In the genomic region with DNA sequence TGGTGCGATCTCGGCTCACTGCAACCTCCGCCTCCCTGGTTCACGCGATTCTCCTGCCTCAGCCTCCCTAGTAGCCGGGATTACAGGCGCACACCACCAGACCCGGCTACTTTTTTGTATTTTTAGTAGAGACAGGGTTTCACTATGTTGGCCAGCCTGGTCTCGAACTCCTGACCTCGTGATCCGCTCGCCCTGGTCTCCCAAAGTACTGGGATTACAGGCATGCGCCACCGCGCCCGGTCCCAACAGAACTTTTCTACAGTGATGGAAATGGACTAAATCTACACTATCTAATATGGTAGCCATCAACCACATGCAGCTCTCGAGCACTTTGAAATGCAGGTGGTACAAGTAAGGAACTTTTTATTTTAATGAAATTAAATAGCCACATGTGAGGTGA, we compare ENCODE assay signal across 11 cellular contexts. TPM values are rescaled to one million over a fixed set of nuclear protein-coding genes. Genes with fewer than 3 reads are reported as not detected.
DNase-seq lines count a peak whose midpoint lies in the region; ATAC-seq and TF ChIP-seq lines count a peak whose summit lies in the region.
"Not testable (repeated sequence)": the region's sequence is repeated elsewhere in the genome, so short reads cannot be mapped to it uniquely, and the experiment has no call there.
"Had no signal": no experiment of that assay in that cellular context is flagged by ENCODE, and none has a peak within 500 bp of the region (broad histone marks: within the 10 kb centered on the region; RNA-seq: fewer than 3 reads in every experiment).

No MANE protein-coding gene starts in this region.

- not testable (repeated sequence) for TF ChIP-seq CTCF in CD4-positive, alpha-beta T cell (IDR thresholded peaks at IDR 0.05); neural progenitor cell (IDR thresholded peaks at IDR 0.05)

- intact Hi-C loops in CD4-positive, alpha-beta T cell (cut with DNase I, micrococcal nuclease), result loop anchor here in 1 of 2 experiments (5.0 kb wide), 1 partner anchor 70 kb away; a partner anchor contains a TSS

- not testable (repeated sequence) for H3F3A ChIP-seq in neural progenitor cell (ENCODE audit: low read depth)

- peak overlapping the region; percentile 98 for H3K9ac ChIP-seq in SK-N-MC (ENCODE audit: insufficient read length)
- H3K9ac ChIP-seq in adipocyte (ENCODE audit: low read length), result peak overlapping the region; percentile 96
- not testable (repeated sequence) for H3K9ac ChIP-seq in neural progenitor cell

- not testable (repeated sequence) for ATAC-seq in CD4-positive, alpha-beta T cell (ENCODE audit: poor library complexity); activated CD8-positive, alpha-beta memory T cell treated with anti-CD3 and anti-CD28 coated beads, Interleukin-2, amount 10 ng/mL, durations not matched to agents 7 days and 5 days

- H3K4me2 ChIP-seq in neural progenitor cell, result not testable (repeated sequence)

- peaks cover 26% of the 10 kb centered on the region for H3K36me3 Mint-ChIP-seq in CD4-positive, alpha-beta T cell (ENCODE audit: low read depth)
- H3K36me3 Mint-ChIP-seq in IgD-negative memory B cell; activated CD8-positive, alpha-beta memory T cell treated with anti-CD3 and anti-CD28 coated beads, Interleukin-2, amount 10 ng/mL, durations not matched to agents 7 days and 5 days; immature natural killer cell; neural progenitor cell: not testable (repeated sequence)

- not testable (repeated sequence) for H3K27ac ChIP-seq in CD4-positive, alpha-beta T cell (ENCODE audit: low read depth, low read length); SK-N-MC; neural progenitor cell

- H3K9me3 ChIP-seq in CD4-positive, alpha-beta T cell (ENCODE audit: control insufficient read depth, low read length); SK-N-MC (ENCODE audit: low read depth, low read length); adipocyte (ENCODE audit: control insufficient read depth, low read length); neural progenitor cell (ENCODE audit: low read depth): not testable (repeated sequence)

- H4K20me1 ChIP-seq in neural progenitor cell (ENCODE audit: low read depth), result peaks cover 29% of the 10 kb centered on the region

- not testable (repeated sequence) for DNase-seq in CD4-positive, alpha-beta T cell; SK-N-MC (ENCODE audit: low read depth, low spot score); activated CD8-positive, alpha-beta memory T cell treated with anti-CD3 and anti-CD28 coated beads, Interleukin-2, amount 10 ng/mL, durations not matched to agents 7 days and 5 days; adipocyte (ENCODE audit: low read depth); immature natural killer cell; neural progenitor cell (ENCODE audit: low spot score)

- POLR2A ChIA-PET in CD4-positive, alpha-beta T cell (lab: Charles Lee), result not testable (repeated sequence)

- peak overlapping the region; percentile 51 for H3K4me3 Mint-ChIP-seq in CD4-positive, alpha-beta T cell
- H3K4me3 Mint-ChIP-seq in IgD-negative memory B cell, result peak overlapping the region in 3 of 4 donors; percentile 56 to 99 (median 95)
- peak overlapping the region; percentile 89 for H3K4me3 Mint-ChIP-seq in activated CD8-positive, alpha-beta memory T cell treated with anti-CD3 and anti-CD28 coated beads, Interleukin-2, amount 10 ng/mL, durations not matched to agents 7 days and 5 days
- H3K4me3 Mint-ChIP-seq in immature natural killer cell, result peak overlapping the region in 4 of 5 donors; percentile 38 to 51 (median 44)
- H3K4me3 Mint-ChIP-seq in neural progenitor cell, result peak overlapping the region; percentile 96

- H3K4me1 ChIP-seq in adipocyte (ENCODE audit: control insufficient read depth, insufficient read depth, low read length) (peaks cover 32% of the 10 kb centered on the region), neural progenitor cell (peaks cover 21% of the 10 kb centered on the region)

- not testable (repeated sequence) for H3K27me3 Mint-ChIP-seq in CD4-positive, alpha-beta T cell; IgD-negative memory B cell; activated CD8-positive, alpha-beta memory T cell treated with anti-CD3 and anti-CD28 coated beads, Interleukin-2, amount 10 ng/mL, durations not matched to agents 7 days and 5 days; neural progenitor cell (ENCODE audit: insufficient read depth, low read depth)
- H3K27me3 Mint-ChIP-seq in immature natural killer cell (ENCODE audit: low read depth in 3 of 3), result peaks cover 7 to 22% (median 15%) of the 10 kb centered on the region in 3 donors

- H3K79me2 ChIP-seq in neural progenitor cell (ENCODE audit: low read depth), result peaks cover 37% of the 10 kb centered on the region

- peak overlapping the region; percentile 96 for H3K27ac Mint-ChIP-seq in CD4-positive, alpha-beta T cell
- peak overlapping the region in 1 of 3 donors; percentile 85 for H3K27ac Mint-ChIP-seq in IgD-negative memory B cell
- H3K27ac Mint-ChIP-seq in activated CD8-positive, alpha-beta memory T cell treated with anti-CD3 and anti-CD28 coated beads, Interleukin-2, amount 10 ng/mL, durations not matched to agents 7 days and 5 days; immature natural killer cell; neural progenitor cell: not testable (repeated sequence)

- H3K27me3 ChIP-seq in CD4-positive, alpha-beta T cell (ENCODE audit: control insufficient read depth, insufficient read depth, low read length); adipocyte (replicated peaks; ENCODE audit: control insufficient read depth, insufficient read depth, low read length); neural progenitor cell: not testable (repeated sequence)

- not testable (repeated sequence) for H3K36me3 ChIP-seq in SK-N-MC (ENCODE audit: insufficient read depth, low read length); adipocyte (ENCODE audit: control insufficient read depth, insufficient read depth, low read length, severe bottlenecking); neural progenitor cell

- CTCF ChIA-PET in CD4-positive, alpha-beta T cell (lab: Charles Lee), result not testable (repeated sequence)
- CTCF ChIA-PET in activated CD8-positive, alpha-beta memory T cell treated with anti-CD3 and anti-CD28 coated beads, Interleukin-2, amount 10 ng/mL, durations not matched to agents 7 days and 5 days (lab: Charles Lee), result interaction anchor here (0.9 to 7.3 kb wide), 3 partner anchors 23 to 65 kb away, joined by 3 to 222 read pairs (median 17); a partner anchor contains a TSS

- H3K9me3 Mint-ChIP-seq in CD4-positive, alpha-beta T cell; IgD-negative memory B cell; activated CD8-positive, alpha-beta memory T cell treated with anti-CD3 and anti-CD28 coated beads, Interleukin-2, amount 10 ng/mL, durations not matched to agents 7 days and 5 days (ENCODE audit: low read depth); immature natural killer cell; neural progenitor cell: not testable (repeated sequence)

- H2AFZ ChIP-seq in neural progenitor cell (replicated peaks), result not testable (repeated sequence)

- not testable (repeated sequence) for H3K4me3 ChIP-seq in SK-N-MC; adipocyte (ENCODE audit: low read length); neural progenitor cell

- peaks cover 41% of the 10 kb centered on the region for H3K4me1 Mint-ChIP-seq in CD4-positive, alpha-beta T cell (ENCODE audit: low read depth)
- peaks cover 30 to 34% (median 31%) of the 10 kb centered on the region in 3 donors for H3K4me1 Mint-ChIP-seq in IgD-negative memory B cell
- H3K4me1 Mint-ChIP-seq in activated CD8-positive, alpha-beta memory T cell treated with anti-CD3 and anti-CD28 coated beads, Interleukin-2, amount 10 ng/mL, durations not matched to agents 7 days and 5 days, result peaks cover 36% of the 10 kb centered on the region
- peaks cover 42 to 43% of the 10 kb centered on the region in 2 donors for H3K4me1 Mint-ChIP-seq in immature natural killer cell
- H3K4me1 Mint-ChIP-seq in neural progenitor cell, result peaks cover 30% of the 10 kb centered on the region

RNA-seq across cellular contexts. Expression of a gene that starts 1.3 kb away (rescaled TPM):
- 100 to 1,000 TPM; 107 to 110 TPM for total RNA-seq in CD4-positive, alpha-beta T cell
- polyA plus RNA-seq in IgD-negative memory B cell, result 19.7 TPM
- total RNA-seq in activated CD8-positive, alpha-beta memory T cell treated with anti-CD3 and anti-CD28 coated beads, Interleukin-2, amount 10 ng/mL, durations not matched to agents 7 days and 5 days, result 100 to 1,000 TPM; 107 to 132 TPM
- polyA plus RNA-seq in immature natural killer cell, result 10 to 100 TPM in 1 of 3 donors, 1 to 10 TPM in 2; 1.1 to 29.6 (median 3.8) TPM
- total RNA-seq in neural progenitor cell (ENCODE audit: low replicate concordance), result 19.0 and 31.3 TPM in 2 replicates

RNA-seq across cellular contexts. Expression of a gene that starts 7.9 kb away (rescaled TPM):
- total RNA-seq in CD4-positive, alpha-beta T cell, result 1 to 10 TPM; 5.1 to 6.0 TPM
- polyA plus RNA-seq in IgD-negative memory B cell, result 3.2 TPM
- 10 to 100 TPM; 14.9 to 15.1 TPM for total RNA-seq in activated CD8-positive, alpha-beta memory T cell treated with anti-CD3 and anti-CD28 coated beads, Interleukin-2, amount 10 ng/mL, durations not matched to agents 7 days and 5 days
- polyA plus RNA-seq in immature natural killer cell, result 10 to 100 TPM; 11.0 to 22.5 (median 16.5) TPM
- total RNA-seq in neural progenitor cell (ENCODE audit: low replicate concordance), result 5.3 and 6.0 TPM in 2 replicates

RNA-seq across cellular contexts. Expression of a gene that starts 32.7 kb away (rescaled TPM):
- total RNA-seq in CD4-positive, alpha-beta T cell, result 1 to 10 TPM in 1 of 2 experiments, under 1 TPM in 1; 0.71 to 1.1 TPM
- polyA plus RNA-seq in IgD-negative memory B cell, result not detected
- under 1 TPM in 1 of 2 experiments, not detected in 1; 0.15 TPM for total RNA-seq in activated CD8-positive, alpha-beta memory T cell treated with anti-CD3 and anti-CD28 coated beads, Interleukin-2, amount 10 ng/mL, durations not matched to agents 7 days and 5 days
- polyA plus RNA-seq in immature natural killer cell, result not detected
- total RNA-seq in neural progenitor cell (ENCODE audit: low replicate concordance), result 0.03 TPM in 1 of 2 replicates, not detected in the other
- total RNA-seq: HT1080; RPMI7951; SJSA1; T-helper 1 cell treated with Interleukin-12 subunit alpha and Interleukin-12 subunit beta and Interleukin-4 antibody, amounts not matched to agents 30 ng/mL and 1 ng/mL, for 36 hours had no signal

RNA-seq across cellular contexts. Expression of a gene that starts 43.3 kb away (rescaled TPM):
- 10 to 100 TPM; 34.6 to 38.2 TPM for total RNA-seq in CD4-positive, alpha-beta T cell
- polyA plus RNA-seq in IgD-negative memory B cell (45.6 TPM), immature natural killer cell (10 to 100 TPM; 58.5 to 75.3 (median 69.1) TPM)
- total RNA-seq in activated CD8-positive, alpha-beta memory T cell treated with anti-CD3 and anti-CD28 coated beads, Interleukin-2, amount 10 ng/mL, durations not matched to agents 7 days and 5 days, result 10 to 100 TPM; 58.9 to 66.0 TPM
- total RNA-seq in neural progenitor cell (ENCODE audit: low replicate concordance), result 32.4 and 41.8 TPM in 2 replicates

RNA-seq across cellular contexts. Expression of a gene that starts 48.7 kb away (rescaled TPM):
- total RNA-seq in CD4-positive, alpha-beta T cell, result 100 to 1,000 TPM; 401 to 418 TPM
- polyA plus RNA-seq in IgD-negative memory B cell (37.3 TPM), immature natural killer cell (10 to 100 TPM; 15.9 to 46.0 (median 39.6) TPM)
- total RNA-seq in activated CD8-positive, alpha-beta memory T cell treated with anti-CD3 and anti-CD28 coated beads, Interleukin-2, amount 10 ng/mL, durations not matched to agents 7 days and 5 days, result 10 to 100 TPM; 46.9 to 53.4 TPM
- total RNA-seq in neural progenitor cell (ENCODE audit: low replicate concordance), result 32.7 and 69.5 TPM in 2 replicates

Comparison
In these comparisons a context has a peak if more than half of its experiments do, and no peak if none do; other contexts are left out.
1. H3K4me3 Mint-ChIP-seq: peak in every context shown above with its lines; median percentile 96 in neural progenitor cell; 95 in IgD-negative memory B cell; 89 in activated CD8-positive, alpha-beta memory T cell treated with anti-CD3 and anti-CD28 coated beads, Interleukin-2, amount 10 ng/mL, durations not matched to agents 7 days and 5 days; 51 in CD4-positive, alpha-beta T cell; 44 in immature natural killer cell.